ENCODE assay signal across 7 cellular contexts in genomic region chr1:84770481-84770880, GRCh38.
"Had no signal": no experiment of that assay in that cellular context is flagged by ENCODE, and none has a peak within 500 bp of the region (broad histone marks: within the 10 kb centered on the region; RNA-seq: fewer than 3 reads in every experiment).

No MANE protein-coding gene starts in this region.

- ATAC-seq: HepG2, K562 had no signal

- H3K4me2 ChIP-seq: KMS-11 had no signal

- DNase-seq: IMR-90, KBM-7, KG1 had no signal

- H3K9ac ChIP-seq: KMS-11 had no signal

- H3K4me3 ChIP-seq: K562 had no signal

- H3K27ac ChIP-seq: HL-60, KMS-11 had no signal
